In the genomic region with DNA sequence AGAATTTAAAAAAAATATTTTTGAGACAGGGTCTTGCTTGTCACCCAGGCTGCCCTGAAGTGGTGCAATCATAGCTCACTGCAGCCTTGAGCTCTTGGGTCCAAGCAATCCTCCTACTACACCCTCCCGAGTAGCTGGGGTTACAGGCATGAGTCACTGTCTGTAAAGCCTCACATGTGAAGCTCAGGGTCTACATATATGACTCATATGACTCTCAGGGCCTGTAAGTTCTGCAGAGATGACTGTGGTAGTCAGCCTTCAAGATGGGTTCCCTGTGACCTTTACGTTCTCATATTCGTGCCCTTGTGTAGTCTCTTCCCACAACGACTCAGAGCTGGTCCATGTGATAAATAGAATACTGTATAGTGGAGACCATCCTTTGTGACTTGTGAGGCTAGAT, we compare ENCODE assay signal across 10 cellular contexts. TPM values are rescaled to one million over a fixed set of nuclear protein-coding genes. Genes with fewer than 3 reads are reported as not detected.
DNase-seq lines count a peak whose midpoint lies in the region; ATAC-seq, FAIRE-seq and TF ChIP-seq lines count a peak whose summit lies in the region.
"Not testable (repeated sequence)": the region's sequence is repeated elsewhere in the genome, so short reads cannot be mapped to it uniquely, and the experiment has no call there.
"Had no signal": no experiment of that assay in that cellular context is flagged by ENCODE, and none has a peak within 500 bp of the region (broad histone marks: within the 10 kb centered on the region; RNA-seq: fewer than 3 reads in every experiment).

No MANE protein-coding gene starts in this region.

- H3K9me3 Mint-ChIP-seq in activated B cell treated with CpG ODN at 0.5 μM for 24 hours; activated T-cell treated with anti-CD3 and anti-CD28 coated beads, Interleukin-2, amount 50 U/mL, for 4 hours; activated naive CD8-positive, alpha-beta T cell treated with anti-CD3 and anti-CD28 coated beads for 36 hours: not testable (repeated sequence)

- intact Hi-C loops in activated B cell treated with CpG ODN at 0.5 μM for 24 hours (cut with micrococcal nuclease): not testable (repeated sequence)

- CTCF ChIA-PET in activated B cell treated with CpG ODN at 0.5 μM for 24 hours (lab: Charles Lee): not testable (repeated sequence)

- DNase-seq in GM18507 (ENCODE audit: extremely low spot score, insufficient read length, low read depth); activated B cell treated with CpG ODN at 0.5 μM for 24 hours; activated T-cell treated with anti-CD3 and anti-CD28 coated beads, Interleukin-2, amount 50 U/mL, for 4 hours: not testable (repeated sequence)
- DNase-seq in LHCN-M2 (ENCODE audit: low read depth) (peak; percentile 49), foreskin melanocyte (peak; percentile 21)
- DNase-seq in activated naive CD8-positive, alpha-beta T cell treated with anti-CD3 and anti-CD28 coated beads for 36 hours: peak; percentile 41
- DNase-seq in stimulated activated CD4-positive, alpha-beta T cell treated with anti-CD3 and anti-CD28 coated beads, Interleukin-1b, Interleukin-23, amount 100 ng/mL, for 48 hours: peak; percentile 62

- peak; percentile 29 for ATAC-seq in activated B cell treated with CpG ODN at 0.5 μM for 24 hours (ENCODE audit: low read depth)
- peak; percentile 46 to 73 for ATAC-seq in activated T-cell treated with anti-CD3 and anti-CD28 coated beads, Interleukin-2, amount 50 U/mL, for 4 hours

- H3K4me3 Mint-ChIP-seq in activated B cell treated with CpG ODN at 0.5 μM for 24 hours; activated T-cell treated with anti-CD3 and anti-CD28 coated beads, Interleukin-2, amount 50 U/mL, for 4 hours; activated naive CD8-positive, alpha-beta T cell treated with anti-CD3 and anti-CD28 coated beads for 36 hours: not testable (repeated sequence)

- POLR2A ChIA-PET in activated B cell treated with CpG ODN at 0.5 μM for 24 hours (lab: Charles Lee): interaction anchor here (0.8 kb wide), 1 partner anchor 24 kb away, joined by 3 read pairs; no protein-coding TSS in a partner anchor

- H3K27ac Mint-ChIP-seq in activated B cell treated with CpG ODN at 0.5 μM for 24 hours: peak overlapping the region; percentile 71
- peak overlapping the region; percentile 8 for H3K27ac Mint-ChIP-seq in activated naive CD8-positive, alpha-beta T cell treated with anti-CD3 and anti-CD28 coated beads for 36 hours

- peak; percentile 84 for FAIRE-seq in GM18507 (lab: Jason Lieb, UNC)

- peaks cover 58% of the 10 kb centered on the region for H3K36me3 Mint-ChIP-seq in activated B cell treated with CpG ODN at 0.5 μM for 24 hours (ENCODE audit: low read depth)
- H3K36me3 Mint-ChIP-seq in activated T-cell treated with anti-CD3 and anti-CD28 coated beads, Interleukin-2, amount 50 U/mL, for 4 hours (ENCODE audit: insufficient read depth); activated naive CD8-positive, alpha-beta T cell treated with anti-CD3 and anti-CD28 coated beads for 36 hours: not testable (repeated sequence)

- peaks cover 65% of the 10 kb centered on the region for H3K4me1 Mint-ChIP-seq in activated B cell treated with CpG ODN at 0.5 μM for 24 hours
- H3K4me1 Mint-ChIP-seq in activated T-cell treated with anti-CD3 and anti-CD28 coated beads, Interleukin-2, amount 50 U/mL, for 4 hours (ENCODE audit: low read depth): peaks cover 14% of the 10 kb centered on the region
- H3K4me1 Mint-ChIP-seq in activated naive CD8-positive, alpha-beta T cell treated with anti-CD3 and anti-CD28 coated beads for 36 hours: not testable (repeated sequence)

- TF ChIP-seq CTCF in activated B cell treated with CpG ODN at 0.5 μM for 24 hours (IDR thresholded peaks at IDR 0.05): not testable (repeated sequence)

- H3K27me3 Mint-ChIP-seq in activated B cell treated with CpG ODN at 0.5 μM for 24 hours; activated T-cell treated with anti-CD3 and anti-CD28 coated beads, Interleukin-2, amount 50 U/mL, for 4 hours (ENCODE audit: low read depth); activated naive CD8-positive, alpha-beta T cell treated with anti-CD3 and anti-CD28 coated beads for 36 hours: not testable (repeated sequence)

RNA-seq across cellular contexts. Expression of a gene that starts 6.5 kb away (rescaled TPM):
- total RNA-seq in LHCN-M2 (2014; rRNA removed): not detected in 2 replicates
- polyA plus RNA-seq in LHCN-M2 (2012): not detected
- total RNA-seq in activated B cell treated with CpG ODN at 0.5 μM for 24 hours: 111 and 123 TPM in 2 replicates
- 1 to 10 TPM in 2 of 3 donors, under 1 TPM in 1; 0.95 to 2.3 (median 1.3) TPM for total RNA-seq in activated T-cell treated with anti-CD3 and anti-CD28 coated beads, Interleukin-2, amount 50 U/mL, for 4 hours
- under 1 TPM; 0.64 to 0.84 TPM for total RNA-seq in activated naive CD8-positive, alpha-beta T cell treated with anti-CD3 and anti-CD28 coated beads for 36 hours
- total RNA-seq: M059J, PC-3 had no signal
- polyA plus RNA-seq: CD8-positive, alpha-beta memory T cell had no signal

RNA-seq across cellular contexts. Expression of a gene that starts 17.6 kb away (rescaled TPM):
- total RNA-seq in LHCN-M2 (2014; rRNA removed): 255 and 341 TPM in 2 replicates
- polyA plus RNA-seq in LHCN-M2 (2012): 357 TPM
- total RNA-seq in activated B cell treated with CpG ODN at 0.5 μM for 24 hours: 108 and 129 TPM in 2 replicates
- 100 to 1,000 TPM; 161 to 213 (median 175) TPM for total RNA-seq in activated T-cell treated with anti-CD3 and anti-CD28 coated beads, Interleukin-2, amount 50 U/mL, for 4 hours
- total RNA-seq in activated naive CD8-positive, alpha-beta T cell treated with anti-CD3 and anti-CD28 coated beads for 36 hours: 100 to 1,000 TPM; 128 to 129 TPM

Comparison
In these comparisons a context has a peak if more than half of its experiments do, and no peak if none do; other contexts are left out.
1. RNA of a gene that starts 6.5 kb away (total RNA-seq): 111 to 123 TPM in activated B cell treated with CpG ODN at 0.5 μM for 24 hours; 0.95 to 2.3 TPM in activated T-cell treated with anti-CD3 and anti-CD28 coated beads, Interleukin-2, amount 50 U/mL, for 4 hours, 0.64 to 0.84 TPM in activated naive CD8-positive, alpha-beta T cell treated with anti-CD3 and anti-CD28 coated beads for 36 hours and not detected in LHCN-M2; every median in the first group is over 10 times any median in the second.